8 cellular contexts compared by ENCODE assay signal in the genomic region with DNA sequence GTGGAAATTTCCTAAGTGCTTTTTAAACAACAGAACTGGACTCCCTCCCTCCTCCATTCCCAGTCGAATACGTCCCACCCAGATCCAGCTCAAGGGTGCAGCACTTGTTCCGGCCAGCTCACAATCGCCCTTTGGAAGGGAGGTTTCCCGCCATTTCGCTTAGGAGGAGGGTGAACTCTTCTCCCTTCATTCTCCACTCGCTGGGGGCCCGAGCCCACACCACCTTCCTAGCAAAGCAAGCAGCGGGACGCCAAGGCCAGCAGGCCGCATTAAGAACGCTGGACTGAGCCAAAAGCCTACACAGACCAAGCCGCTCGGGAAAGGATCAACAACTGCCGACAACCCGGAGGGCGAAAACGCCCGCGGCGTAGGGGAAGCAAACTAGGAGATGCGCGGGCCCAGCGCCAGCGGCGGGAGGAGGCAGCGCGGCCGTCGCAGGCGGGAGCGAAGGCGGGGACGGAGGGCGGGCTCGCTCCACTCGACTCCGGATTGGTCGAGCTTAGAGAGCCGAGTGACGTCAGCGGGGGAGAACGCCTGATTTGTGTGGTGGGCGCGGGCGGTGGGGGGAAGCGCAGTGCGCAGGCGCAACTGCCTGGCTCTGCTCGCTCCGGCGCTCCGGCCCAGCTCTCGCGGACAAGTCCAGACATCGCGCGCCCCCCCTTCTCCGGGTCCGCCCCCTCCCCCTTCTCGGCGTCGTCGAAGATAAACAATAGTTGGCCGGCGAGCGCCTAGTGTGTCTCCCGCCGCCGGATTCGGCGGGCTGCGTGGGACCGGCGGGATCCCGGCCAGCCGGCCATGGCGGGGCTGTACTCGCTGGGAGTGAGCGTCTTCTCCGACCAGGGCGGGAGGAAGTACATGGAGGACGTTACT. TPM values are rescaled to one million over a fixed set of nuclear protein-coding genes. Genes with fewer than 3 reads are reported as not detected.
A peak's percentile ranks its signal among the peaks of the same experiment; 100 is the strongest.
DNase-seq lines count a peak whose midpoint lies in the region; ATAC-seq and TF ChIP-seq lines count a peak whose summit lies in the region.

PPM1D (plus strand) TSS at position 574 of the 870 bp plus-strand sequence; CDS start at position 796, 222 bp downstream.

- H3K9me3 ChIP-seq in prostate gland = no peaks in the 10 kb centered on the region

- under 1% methylated on average over 83 of the region's 83 CpGs for WGBS in prostate gland

- intact Hi-C loops in left ventricle myocardium superior (cut with micrococcal nuclease) (no loop called here), prostate gland (cut with DNase I) (loop anchor here (2.0 kb wide), 2 partner anchors 23 to 73 kb away; partner anchors contain the start of gene APPBP2)

- no peaks in the 10 kb centered on the region for H3K4me1 ChIP-seq in prostate gland (replicated peaks)

- DNase-seq in NCI-H187 treated with DMSO at 0.1 percent for 48 hours (lab: John Stamatoyannopoulos, UW) = peak; percentile 93
- DNase-seq in T-helper 2 cell = peak; percentile 92 to 99 (median 97)
- DNase-seq in left ventricle myocardium superior = peak; percentile 100
- peak; percentile 99 for DNase-seq in prostate gland (ENCODE audit: low spot score)
- DNase-seq in ureter (ENCODE audit: low spot score) = peak; percentile 99

- no peaks in the 10 kb centered on the region for H3K36me3 ChIP-seq in prostate gland

- peak; percentile 90 for ATAC-seq in GM18505 (IDR thresholded peaks at IDR 0.05; ENCODE audit: unreplicated experiment)
- ATAC-seq in HG02970 (IDR thresholded peaks at IDR 0.05; ENCODE audit: low FRiP score, unreplicated experiment) = peak; percentile 92
- ATAC-seq in left ventricle myocardium superior = peak; percentile 97

- peak; percentile 93 for TF ChIP-seq POLR2A in GM18505 (IDR thresholded peaks at IDR 0.05; ENCODE audit: borderline replicate concordance, extremely low read depth, insufficient read depth, insufficient read length)
- TF ChIP-seq POLR2A in prostate gland (IDR thresholded peaks at IDR 0.05) = peak; percentile 89

- peak within 1 kb of the TSS; percentile 73 to 86 for H3K4me3 ChIP-seq in prostate gland

- no peaks in the 10 kb centered on the region for H3K27me3 ChIP-seq in prostate gland (replicated peaks; ENCODE audit: insufficient read depth)

- peak in 2 of 4 experiments; percentile 30 to 44 for TF ChIP-seq CTCF in prostate gland (IDR thresholded peaks at IDR 0.05)

- H3K27ac ChIP-seq in angular gyrus (ENCODE audit: low read depth, low read length) (peak within 1 kb of the TSS; percentile 99), prostate gland (peak within 1 kb of the TSS; percentile 96 to 99)

RNA-seq across cellular contexts. Expression of gene PPM1D, which starts in this region (rescaled TPM):
- total RNA-seq in left ventricle myocardium superior = 7.4 TPM
- total RNA-seq in prostate gland = 10 to 100 TPM; 10.4 to 18.9 TPM
- 10.0 TPM for total RNA-seq in ureter

Comparison
In these comparisons a context has a peak if more than half of its experiments do, and no peak if none do; other contexts are left out.
1. Peak in every context shown above with its lines: DNase-seq, ATAC-seq, H3K4me3 ChIP-seq and H3K27ac ChIP-seq.